In genomic region chr20:8356850-8357249, GRCh38 we compare ENCODE assay signal across 21 cellular contexts.
"Had no signal": no experiment of that assay in that cellular context is flagged by ENCODE, and none has a peak within 500 bp of the region (broad histone marks: within the 10 kb centered on the region; RNA-seq: fewer than 3 reads in every experiment).

No MANE protein-coding gene starts in this region.

- DNase-seq: activated CD4-positive, alpha-beta T cell treated with anti-CD3 and anti-CD28 coated beads for 48 hours; activated CD4-positive, alpha-beta T cell treated with anti-CD3 and anti-CD28 coated beads, Interleukin-2, amount 50 U/mL, for 4 hours; activated CD4-positive, CD25-positive, alpha-beta regulatory T cell treated with anti-CD3 and anti-CD28 coated beads, Interleukin-2, amount 50 U/mL, for 72 hours; activated CD8-positive, alpha-beta memory T cell treated with anti-CD3 and anti-CD28 coated beads, Interleukin-2, amount 50 U/mL, for 48 hours; activated CD8-positive, alpha-beta T cell treated with anti-CD3 and anti-CD28 coated beads, Interleukin-2, amount 10 ng/mL, durations not matched to agents 7 days and 5 days; activated T-cell treated with anti-CD3 and anti-CD28 coated beads, Interleukin-2, amount 50 U/mL, for 1 hour; aorta; caudate nucleus; colonic mucosa; NCI-H1105 treated with DMSO at 0.1 percent for 48 hours; NCI-H1436 treated with DMSO at 0.1 percent for 48 hours; NCI-H187; NCI-H2081; NCI-H524; Peyer's patch; Right ventricle myocardium superior; SJCRH30; SK-N-SH; T-helper 1 cell had no signal

- H3K27me3 ChIP-seq: breast epithelium, colonic mucosa, Peyer's patch, SJCRH30 had no signal

- H3K27ac ChIP-seq: colonic mucosa, Peyer's patch, RWPE1, SJCRH30 had no signal

- H3K4me1 ChIP-seq: colonic mucosa, Peyer's patch, SJCRH30 had no signal

- ATAC-seq: activated CD8-positive, alpha-beta T cell treated with anti-CD3 and anti-CD28 coated beads, Interleukin-2, amount 10 ng/mL, durations not matched to agents 7 days and 5 days had no signal

- H3K9ac ChIP-seq: SK-N-SH had no signal

- H3K9me3 ChIP-seq: breast epithelium, colonic mucosa, Peyer's patch, SJCRH30, SK-N-SH had no signal

- H3K4me2 ChIP-seq: SK-N-SH had no signal

- H3K4me3 ChIP-seq: breast epithelium, colonic mucosa, Peyer's patch, SJCRH30 had no signal

- H3K36me3 ChIP-seq: breast epithelium, colonic mucosa, Peyer's patch, SJCRH30 had no signal
